ENCODE assay signal across 16 cellular contexts in genomic region chr2:30612371-30612770, GRCh38.
DNase-seq lines count a peak whose midpoint lies in the region; TF ChIP-seq lines count a peak whose summit lies in the region.
"Had no signal": no experiment of that assay in that cellular context is flagged by ENCODE, and none has a peak within 500 bp of the region (broad histone marks: within the 10 kb centered on the region; RNA-seq: fewer than 3 reads in every experiment).

No MANE protein-coding gene starts in this region.

- no peaks in the 10 kb centered on the region for H3K27me3 Mint-ChIP-seq in type B pancreatic cell
- H3K27me3 Mint-ChIP-seq: activated B cell treated with CpG ODN at 0.5 μM for 24 hours had no signal

- DNase-seq in cardiac muscle cell (ENCODE audit: low read depth in 1 of 2, low spot score in 1 of 2): peak; percentile 7 to 71
- DNase-seq in cardiac septum (ENCODE audit: low spot score): no peak
- peak; percentile 71 for DNase-seq in NCI-H82 treated with DMSO at 0.1 percent for 48 hours (lab: John Stamatoyannopoulos, UW; ENCODE audit: unreplicated experiment)
- peak; percentile 50 for DNase-seq in islet precursor cell
- no peak for DNase-seq in type B pancreatic cell (ENCODE audit: extremely low spot score, unreplicated experiment)
- no peak for DNase-seq in germinal center (ENCODE audit: low spot score)
- DNase-seq in GM13976 (ENCODE audit: low spot score): no peak
- no peak for DNase-seq in DMS114 treated with DMSO at 0.1 percent for 48 hours (lab: John Stamatoyannopoulos, UW; ENCODE audit: unreplicated experiment)
- DNase-seq: activated B cell treated with CpG ODN at 0.5 μM for 24 hours; central memory CD4-positive, alpha-beta T cell; effector CD8-positive, alpha-beta T cell; HCEC 1CT; stimulated activated CD8-positive, alpha-beta memory T cell treated with anti-CD3 and anti-CD28 coated beads, Interleukin-4, amount 100 ng/mL, for 48 hours had no signal

- intact Hi-C loops in cardiac septum (cut with DNase I): no loop called here

- H3K27ac ChIP-seq in cardiac muscle cell: peak overlapping the region; percentile 90
- H3K27ac ChIP-seq: suprapubic skin had no signal

- peak overlapping the region; percentile 25 for H3K27ac Mint-ChIP-seq in type B pancreatic cell
- H3K27ac Mint-ChIP-seq: activated B cell treated with CpG ODN at 0.5 μM for 24 hours; T-helper 1 cell treated with Interleukin-12 subunit alpha and Interleukin-12 subunit beta and Interleukin-4 antibody, amounts not matched to agents 30 μg/mL and 1 μg/mL, for 36 hours had no signal

- H3K9me3 ChIP-seq in cardiac muscle cell (ENCODE audit: low read depth): no peaks in the 10 kb centered on the region
- H3K9me3 ChIP-seq: suprapubic skin had no signal

- H3K36me3 Mint-ChIP-seq in type B pancreatic cell: peaks cover 13% of the 10 kb centered on the region

- H3K36me3 ChIP-seq in cardiac muscle cell: no peaks in the 10 kb centered on the region
- H3K36me3 ChIP-seq: suprapubic skin had no signal

- TF ChIP-seq CTCF in cardiac muscle cell (IDR thresholded peaks at IDR 0.05; ENCODE audit: low read depth, low read length) (no peak), type B pancreatic cell (conservative IDR thresholded peaks at IDR 0.05) (no peak), GM13976 (IDR thresholded peaks at IDR 0.05; ENCODE audit: borderline replicate concordance, control extremely low read depth, extremely low read depth, insufficient read depth, missing control alignments) (no peak)

- H3K4me1 ChIP-seq in cardiac muscle cell (ENCODE audit: low read depth): peaks cover 60% of the 10 kb centered on the region
- H3K4me1 ChIP-seq: suprapubic skin had no signal

- no peaks in the 10 kb centered on the region for H3K9me3 Mint-ChIP-seq in type B pancreatic cell
- H3K9me3 Mint-ChIP-seq: activated B cell treated with CpG ODN at 0.5 μM for 24 hours; neural crest cell; T-helper 1 cell treated with Interleukin-12 subunit alpha and Interleukin-12 subunit beta and Interleukin-4 antibody, amounts not matched to agents 30 μg/mL and 1 μg/mL, for 36 hours had no signal

- H3K27me3 ChIP-seq in cardiac muscle cell: no peaks in the 10 kb centered on the region
- H3K27me3 ChIP-seq: suprapubic skin had no signal

- in situ Hi-C loops in GM13976 (cut with MboI; ENCODE audit: low sequenced_read_pairs, unreplicated experiment): no loop called here

- peaks cover 21% of the 10 kb centered on the region for H3K4me1 Mint-ChIP-seq in type B pancreatic cell (ENCODE audit: unreplicated experiment)

- no peak overlapping the region for H3K4me3 ChIP-seq in cardiac muscle cell
- H3K4me3 ChIP-seq: suprapubic skin had no signal

- peak overlapping the region; percentile 10 for H3K4me3 Mint-ChIP-seq in type B pancreatic cell
- H3K4me3 Mint-ChIP-seq: activated B cell treated with CpG ODN at 0.5 μM for 24 hours; neural crest cell; T-helper 1 cell treated with Interleukin-12 subunit alpha and Interleukin-12 subunit beta and Interleukin-4 antibody, amounts not matched to agents 30 μg/mL and 1 μg/mL, for 36 hours had no signal

Comparison
In these comparisons a context has a peak if more than half of its experiments do, and no peak if none do; other contexts are left out.
1. DNase-seq: peak in cardiac muscle cell (2 of 2), NCI-H82 treated with DMSO at 0.1 percent for 48 hours (single experiment) and islet precursor cell (single experiment); none in cardiac septum (single experiment), type B pancreatic cell (single experiment), germinal center (single experiment), GM13976 (single experiment) and DMS114 treated with DMSO at 0.1 percent for 48 hours (single experiment).